In genomic region chr1:156666862-156667609, GRCh38 we compare ENCODE assay signal across 14 cellular contexts. TPM values are rescaled to one million over a fixed set of nuclear protein-coding genes. Genes with fewer than 3 reads are reported as not detected.
A peak's percentile ranks its signal among the peaks of the same experiment; 100 is the strongest.
DNase-seq lines count a peak whose midpoint lies in the region; ATAC-seq and TF ChIP-seq lines count a peak whose summit lies in the region.
"Had no signal": no experiment of that assay in that cellular context is flagged by ENCODE, and none has a peak within 500 bp of the region (broad histone marks: within the 10 kb centered on the region; RNA-seq: fewer than 3 reads in every experiment).

No MANE protein-coding gene starts in this region.

- H4K8ac ChIP-seq in mesenchymal stem cell (ENCODE audit: low read length): peak overlapping the region; percentile 21

- peaks cover 8% of the 10 kb centered on the region for H3K27me3 Mint-ChIP-seq in CD4-positive, alpha-beta T cell
- peaks cover 13 to 23% of the 10 kb centered on the region in 2 donors for H3K27me3 Mint-ChIP-seq in stimulated activated naive B cell treated with anti-CD40 and anti-IgM and Interleukin-4, amounts not matched to agents 10 μg/mL and 1 μg/mL and 100 μg/mL, for 72 hours

- peak overlapping the region; percentile 81 for H2BK120ac ChIP-seq in mesenchymal stem cell (ENCODE audit: low read depth, low read length)

- H3K9me3 Mint-ChIP-seq in CD4-positive, alpha-beta T cell: no peaks in the 10 kb centered on the region
- no peaks in the 10 kb centered on the region for H3K9me3 Mint-ChIP-seq in stimulated activated naive B cell treated with anti-CD40 and anti-IgM and Interleukin-4, amounts not matched to agents 10 μg/mL and 1 μg/mL and 100 μg/mL, for 72 hours

- peak overlapping the region; percentile 77 for H4K91ac ChIP-seq in mesenchymal stem cell (ENCODE audit: low read length)

- no peak overlapping the region for H2BK5ac ChIP-seq in mesenchymal stem cell (ENCODE audit: low read depth, low read length, poor library complexity, severe bottlenecking)

- ATAC-seq in CD4-positive, alpha-beta T cell (ENCODE audit: poor library complexity): no peak
- ATAC-seq in HG03045 (IDR thresholded peaks at IDR 0.05; ENCODE audit: unreplicated experiment): no peak
- ATAC-seq in stimulated activated naive B cell treated with anti-CD40 and anti-IgM and Interleukin-4, amounts not matched to agents 10 μg/mL and 1 μg/mL and 100 μg/mL, for 72 hours (replicated peaks): no peak
- no peak for ATAC-seq in GM21529 (IDR thresholded peaks at IDR 0.05; ENCODE audit: unreplicated experiment)

- H3K4me3 ChIP-seq in NT2/D1 (ENCODE audit: insufficient read length, low read depth) (no peak overlapping the region), duodenal mucosa (ENCODE audit: low read depth in 1 of 2, low read length in 2 of 2) (no peak overlapping the region), mesenchymal stem cell (ENCODE audit: insufficient read depth in 1 of 2, low read depth in 1 of 2, low read length in 2 of 2) (no peak overlapping the region), suprapubic skin (no peak overlapping the region)

- POLR2A ChIA-PET in CD4-positive, alpha-beta T cell (lab: Charles Lee): no interaction called here

- H3K27me3 ChIP-seq in NT2/D1 (ENCODE audit: insufficient read depth, insufficient read length) (no peaks in the 10 kb centered on the region), duodenal mucosa (ENCODE audit: control insufficient read depth in 1 of 2, insufficient read depth in 2 of 2, low read length in 2 of 2) (no peaks in the 10 kb centered on the region), mesenchymal stem cell (ENCODE audit: control insufficient read depth in 1 of 2, insufficient read depth in 1 of 2, low read length in 2 of 2) (no peaks in the 10 kb centered on the region), suprapubic skin (no peaks in the 10 kb centered on the region)
- H3K27me3 ChIP-seq in CD4-positive, alpha-beta T cell (ENCODE audit: control insufficient read depth, insufficient read depth, low read length): no peaks in the 10 kb centered on the region

- TF ChIP-seq EP300 in suprapubic skin (IDR thresholded peaks at IDR 0.05): no peak

- intact Hi-C loops in CD4-positive, alpha-beta T cell (cut with DNase I, micrococcal nuclease): no loop called here

- TF ChIP-seq CTCF in suprapubic skin (IDR thresholded peaks at IDR 0.05): no peak
- TF ChIP-seq CTCF in CD4-positive, alpha-beta T cell (IDR thresholded peaks at IDR 0.05): no peak

- H3K14ac ChIP-seq in mesenchymal stem cell (ENCODE audit: low read length in 2 of 2): peak overlapping the region in 1 of 2 experiments; percentile 62

- no peak for TF ChIP-seq POLR2A in suprapubic skin (IDR thresholded peaks at IDR 0.05)

- DNase-seq in NT2/D1 (ENCODE audit: low read depth, low spot score) (no peak), mesenchymal stem cell (no peak), suprapubic skin (ENCODE audit: low spot score in 2 of 2) (no peak)
- no peak for DNase-seq in CD4-positive, alpha-beta T cell
- DNase-seq in stimulated activated naive B cell treated with anti-CD40 and anti-IgM and Interleukin-4, amounts not matched to agents 10 μg/mL and 1 μg/mL and 100 μg/mL, for 72 hours: no peak
- DNase-seq: mammary epithelial cell, NCI-H1417, small intestine had no signal

- H3K36me3 Mint-ChIP-seq in CD4-positive, alpha-beta T cell (ENCODE audit: low read depth): no peaks in the 10 kb centered on the region
- no peaks in the 10 kb centered on the region for H3K36me3 Mint-ChIP-seq in stimulated activated naive B cell treated with anti-CD40 and anti-IgM and Interleukin-4, amounts not matched to agents 10 μg/mL and 1 μg/mL and 100 μg/mL, for 72 hours

- peak overlapping the region; percentile 90 for H2BK15ac ChIP-seq in mesenchymal stem cell (ENCODE audit: low read depth, poor library complexity, severe bottlenecking)

- CTCF ChIA-PET in CD4-positive, alpha-beta T cell (lab: Charles Lee): no interaction called here

- H2AFZ ChIP-seq in mesenchymal stem cell (ENCODE audit: low read depth, low read length): no peak overlapping the region

- H3K4me2 ChIP-seq in mesenchymal stem cell (ENCODE audit: low read length, poor library complexity, severe bottlenecking): no peak overlapping the region

- no peak overlapping the region for H3K4me3 Mint-ChIP-seq in CD4-positive, alpha-beta T cell
- no peak overlapping the region for H3K4me3 Mint-ChIP-seq in stimulated activated naive B cell treated with anti-CD40 and anti-IgM and Interleukin-4, amounts not matched to agents 10 μg/mL and 1 μg/mL and 100 μg/mL, for 72 hours

- H3K27ac ChIP-seq in duodenal mucosa (ENCODE audit: low read depth, low read length): peak overlapping the region; percentile 30
- H3K27ac ChIP-seq in mesenchymal stem cell (ENCODE audit: low read length, poor library complexity, severe bottlenecking): no peak overlapping the region
- peak overlapping the region; percentile 63 for H3K27ac ChIP-seq in suprapubic skin
- no peak overlapping the region for H3K27ac ChIP-seq in CD4-positive, alpha-beta T cell (ENCODE audit: low read depth, low read length)

- peak overlapping the region; percentile 95 to 96 for H2BK12ac ChIP-seq in mesenchymal stem cell (ENCODE audit: low read length in 2 of 2)

- H3K79me1 ChIP-seq in mesenchymal stem cell (replicated peaks; ENCODE audit: low read length, poor library complexity, severe bottlenecking): no peaks in the 10 kb centered on the region

- peak overlapping the region; percentile 82 for H3K9ac ChIP-seq in NT2/D1 (ENCODE audit: insufficient read length, low read depth)
- H3K9ac ChIP-seq in duodenal mucosa (ENCODE audit: low read depth in 1 of 2, low read length in 2 of 2): no peak overlapping the region
- peak overlapping the region; percentile 67 for H3K9ac ChIP-seq in mesenchymal stem cell (ENCODE audit: low read length)

- WGBS in mesenchymal stem cell: 87% methylated on average over 8 of the region's 9 CpGs
- WGBS in suprapubic skin: 85% methylated on average over 8 of the region's 9 CpGs

- H3K27ac Mint-ChIP-seq in CD4-positive, alpha-beta T cell: no peak overlapping the region
- H3K27ac Mint-ChIP-seq in stimulated activated naive B cell treated with anti-CD40 and anti-IgM and Interleukin-4, amounts not matched to agents 10 μg/mL and 1 μg/mL and 100 μg/mL, for 72 hours: no peak overlapping the region

- H3K4ac ChIP-seq in mesenchymal stem cell (ENCODE audit: low read depth in 1 of 2, low read length in 2 of 2): peak overlapping the region; percentile 62 to 84

- H3K36me3 ChIP-seq in NT2/D1 (ENCODE audit: insufficient read depth, insufficient read length, low read length) (peaks cover 22% of the 10 kb centered on the region), duodenal mucosa (ENCODE audit: control insufficient read depth in 1 of 2, insufficient read depth in 2 of 2, low read length in 2 of 2) (no peaks in the 10 kb centered on the region), mesenchymal stem cell (ENCODE audit: control insufficient read depth in 1 of 2, insufficient read depth in 2 of 2, low read depth in 1 of 2, low read length in 2 of 2) (peaks cover 12 to 25% of the 10 kb centered on the region in 2 experiments), suprapubic skin (no peaks in the 10 kb centered on the region)

- peaks cover 76% of the 10 kb centered on the region for H3K4me1 ChIP-seq in NT2/D1 (ENCODE audit: insufficient read depth, insufficient read length)
- peaks cover 32 to 36% of the 10 kb centered on the region in 2 donors for H3K4me1 ChIP-seq in duodenal mucosa (ENCODE audit: control insufficient read depth in 1 of 2, insufficient read depth in 2 of 2, low read length in 2 of 2)
- peaks cover 46% of the 10 kb centered on the region for H3K4me1 ChIP-seq in mesenchymal stem cell (ENCODE audit: control insufficient read depth, insufficient read depth, low read depth, low read length)
- peaks cover 70% of the 10 kb centered on the region for H3K4me1 ChIP-seq in suprapubic skin

- peak overlapping the region; percentile 65 to 79 for H3K18ac ChIP-seq in mesenchymal stem cell (ENCODE audit: low read depth in 1 of 2, low read length in 2 of 2)

- no peak overlapping the region for H3K23ac ChIP-seq in mesenchymal stem cell (ENCODE audit: low read length in 2 of 2)

- H3K4me1 Mint-ChIP-seq in CD4-positive, alpha-beta T cell (ENCODE audit: low read depth): peaks cover 4% of the 10 kb centered on the region
- H3K4me1 Mint-ChIP-seq in stimulated activated naive B cell treated with anti-CD40 and anti-IgM and Interleukin-4, amounts not matched to agents 10 μg/mL and 1 μg/mL and 100 μg/mL, for 72 hours: peaks cover 37 to 38% of the 10 kb centered on the region in 2 donors

- H3K9me3 ChIP-seq in NT2/D1 (ENCODE audit: insufficient read depth, low read length): 0 out of 2 replicates have a peak, but pooled peaks cover 1% of the 10 kb centered on the region
- H3K9me3 ChIP-seq in duodenal mucosa (ENCODE audit: control insufficient read depth in 1 of 2, low read length in 2 of 2): no peaks in the 10 kb centered on the region
- H3K9me3 ChIP-seq in mesenchymal stem cell (ENCODE audit: control insufficient read depth, low read length): no peaks in the 10 kb centered on the region
- no peaks in the 10 kb centered on the region for H3K9me3 ChIP-seq in suprapubic skin
- H3K9me3 ChIP-seq in CD4-positive, alpha-beta T cell (ENCODE audit: control insufficient read depth, low read length): no peaks in the 10 kb centered on the region

- peak overlapping the region; percentile 3 for H2AK5ac ChIP-seq in mesenchymal stem cell (ENCODE audit: low read length, severe bottlenecking)

RNA-seq across cellular contexts. Expression of gene NES, which starts 10.2 kb away (rescaled TPM):
- polyA plus RNA-seq in mesenchymal stem cell (2013, experiment 1 of 2): 49.2 TPM
- polyA plus RNA-seq in mesenchymal stem cell (2013, experiment 2 of 2): 45.3 TPM
- total RNA-seq in suprapubic skin: 1 to 10 TPM; 1.9 to 7.4 (median 4.8) TPM
- not detected for total RNA-seq in CD4-positive, alpha-beta T cell
- total RNA-seq: T-helper 2 cell treated with Interferon-gamma antibody and Interleukin-4, amounts not matched to agents 100 ng/mL and 5 ng/mL, for 36 hours had no signal

RNA-seq across cellular contexts. Expression of gene BCAN, which starts 25.1 kb away (rescaled TPM):
- polyA plus RNA-seq in mesenchymal stem cell (2013, experiment 1 of 2): 0.33 TPM
- polyA plus RNA-seq in mesenchymal stem cell (2013, experiment 2 of 2): 0.23 TPM
- total RNA-seq in suprapubic skin: 10 to 100 TPM; 17.8 to 41.2 (median 29.4) TPM
- not detected for total RNA-seq in CD4-positive, alpha-beta T cell
- total RNA-seq: fibroblast of villous mesenchyme; HT-29; mammary epithelial cell; T-helper 2 cell treated with Interferon-gamma antibody and Interleukin-4, amounts not matched to agents 100 ng/mL and 5 ng/mL, for 36 hours had no signal
- polyA plus RNA-seq: mammary epithelial cell had no signal

RNA-seq across cellular contexts. Expression of gene CRABP2, which starts 38.3 kb away (rescaled TPM):
- 42.6 TPM for polyA plus RNA-seq in mesenchymal stem cell (2013, experiment 1 of 2)
- polyA plus RNA-seq in mesenchymal stem cell (2013, experiment 2 of 2): 41.2 TPM
- 10 to 100 TPM; 38.4 to 98.0 (median 68.2) TPM for total RNA-seq in suprapubic skin
- total RNA-seq in CD4-positive, alpha-beta T cell: 1 to 10 TPM; 3.2 to 4.2 TPM

RNA-seq across cellular contexts. Expression of gene HAPLN2, which starts 47.8 kb away (rescaled TPM):
- 0.07 TPM for polyA plus RNA-seq in mesenchymal stem cell (2013, experiment 1 of 2)
- polyA plus RNA-seq in mesenchymal stem cell (2013, experiment 2 of 2): 0.07 TPM
- total RNA-seq in suprapubic skin: 1 to 10 TPM in 2 of 4 donors, not detected in 2; 1.0 to 2.9 TPM
- under 1 TPM; 0.44 to 0.56 TPM for total RNA-seq in CD4-positive, alpha-beta T cell
- total RNA-seq: fibroblast of villous mesenchyme; mammary epithelial cell; T-helper 2 cell treated with Interferon-gamma antibody and Interleukin-4, amounts not matched to agents 100 ng/mL and 5 ng/mL, for 36 hours had no signal
- polyA plus RNA-seq: mammary epithelial cell had no signal

Comparison
In these comparisons a context has a peak if more than half of its experiments do, and no peak if none do; other contexts are left out.
1. H3K9ac ChIP-seq: peak in NT2/D1 (single experiment) and mesenchymal stem cell (single experiment); none in duodenal mucosa (0 of 2).
2. H3K27ac ChIP-seq: peak in duodenal mucosa (single experiment) and suprapubic skin (single experiment); none in mesenchymal stem cell (single experiment) and CD4-positive, alpha-beta T cell (single experiment).
3. RNA of gene BCAN, which starts 25.1 kb away (total RNA-seq): 17.8 to 41.2 TPM in suprapubic skin; not detected in CD4-positive, alpha-beta T cell; every median in the first group is over 10 times any median in the second.
4. RNA of gene CRABP2, which starts 38.3 kb away (total RNA-seq): 38.4 to 98.0 TPM in suprapubic skin; 3.2 to 4.2 TPM in CD4-positive, alpha-beta T cell; every median in the first group is over 4 times any median in the second.